1 cellular context compared by ENCODE assay signal in the genomic region with DNA sequence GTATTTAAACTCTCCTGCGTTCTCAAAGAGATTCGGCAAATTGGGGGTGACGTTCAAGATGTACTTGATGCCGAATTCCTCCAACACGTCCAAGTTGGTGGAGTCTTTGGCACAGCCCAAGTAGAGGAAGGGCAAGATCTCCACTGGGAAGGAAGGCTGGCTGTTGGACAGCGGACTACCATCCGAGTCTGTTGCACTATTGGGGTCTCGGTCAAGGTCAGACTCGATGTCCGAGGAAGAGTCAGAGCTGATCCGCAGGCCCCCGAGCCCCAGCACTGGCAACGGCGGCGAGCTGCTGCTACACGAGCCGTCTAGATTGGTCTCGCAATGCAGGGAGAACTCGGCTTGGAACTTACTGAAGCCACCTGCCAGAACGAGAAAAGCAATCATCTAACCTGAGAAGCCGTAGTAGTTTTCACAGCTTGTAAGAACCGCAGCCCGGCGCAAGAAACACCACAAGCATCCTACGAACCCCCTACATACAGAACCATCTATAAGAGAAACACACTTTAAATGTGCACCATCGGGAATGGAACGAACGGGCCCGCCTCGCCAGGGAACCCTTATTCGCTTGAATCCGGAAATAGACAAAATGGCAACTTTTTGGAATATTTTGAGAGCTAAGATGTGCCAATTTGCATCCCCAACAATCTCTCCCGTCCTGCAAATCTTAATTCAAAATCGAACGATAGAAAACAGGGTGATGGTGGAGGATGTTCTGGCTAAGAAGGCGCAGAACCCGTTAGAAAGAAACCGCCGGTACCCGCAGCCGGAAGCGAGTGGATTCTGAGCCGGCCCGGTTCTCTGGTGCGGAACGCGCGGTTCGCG.
TF ChIP-seq lines count a peak whose summit lies in the region.

No MANE protein-coding gene starts in this region.

TF ChIP-seq in HepG2, 621 proteins besides CTCF, POLR2A, EP300 and RAD21 (continued from another document and continues in another):
- TF ChIP-seq, protein P1, sequence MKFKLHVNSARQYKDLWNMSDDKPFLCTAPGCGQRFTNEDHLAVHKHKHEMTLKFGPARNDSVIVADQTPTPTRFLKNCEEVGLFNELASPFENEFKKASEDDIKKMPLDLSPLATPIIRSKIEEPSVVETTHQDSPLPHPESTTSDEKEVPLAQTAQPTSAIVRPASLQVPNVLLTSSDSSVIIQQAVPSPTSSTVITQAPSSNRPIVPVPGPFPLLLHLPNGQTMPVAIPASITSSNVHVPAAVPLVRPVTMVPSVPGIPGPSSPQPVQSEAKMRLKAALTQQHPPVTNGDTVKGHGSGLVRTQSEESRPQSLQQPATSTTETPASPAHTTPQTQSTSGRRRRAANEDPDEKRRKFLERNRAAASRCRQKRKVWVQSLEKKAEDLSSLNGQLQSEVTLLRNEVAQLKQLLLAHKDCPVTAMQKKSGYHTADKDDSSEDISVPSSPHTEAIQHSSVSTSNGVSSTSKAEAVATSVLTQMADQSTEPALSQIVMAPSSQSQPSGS (CRISPR knock-in tag; IDR thresholded peaks at IDR 0.05): no peak
- TF ChIP-seq ZNF263 (CRISPR knock-in tag; IDR thresholded peaks at IDR 0.05) (peak; percentile 7; the same call in 1 of the 2 replicates), ZIK1 (CRISPR knock-in tag; IDR thresholded peaks at IDR 0.05; ENCODE audit: borderline replicate concordance, low read depth) (no peak), RNF2 (conservative IDR thresholded peaks at IDR 0.05; ENCODE audit: low read depth) (no peak), IRF2 (CRISPR knock-in tag; IDR thresholded peaks at IDR 0.05) (0 out of 2 replicates have a peak, but pooled peaks have one; percentile 12), ZNF709 (CRISPR knock-in tag; IDR thresholded peaks at IDR 0.05) (no peak), ZNF766 (CRISPR knock-in tag; IDR thresholded peaks at IDR 0.05; ENCODE audit: borderline replicate concordance) (no peak), REPIN1 (CRISPR knock-in tag; IDR thresholded peaks at IDR 0.05; ENCODE audit: borderline replicate concordance, low read depth) (no peak), ZNF207 (IDR thresholded peaks at IDR 0.05; ENCODE audit: borderline replicate concordance) (no peak), FOXM1 (CRISPR knock-in tag; IDR thresholded peaks at IDR 0.05) (no peak), ZNF644 (CRISPR knock-in tag; IDR thresholded peaks at IDR 0.05; ENCODE audit: low read depth) (no peak), MAFG (CRISPR knock-in tag; IDR thresholded peaks at IDR 0.05) (no peak), PHF8 (CRISPR knock-in tag; IDR thresholded peaks at IDR 0.05) (no peak; the same call in 1 of the 2 replicates), U2AF1 (optimal IDR thresholded peaks at IDR 0.05; ENCODE audit: low read depth, low read length) (no peak), CHCHD3 (CRISPR knock-in tag; IDR thresholded peaks at IDR 0.05) (no peak), TP53 (CRISPR knock-in tag; conservative IDR thresholded peaks at IDR 0.05) (no peak), ZFP62 (CRISPR knock-in tag; IDR thresholded peaks at IDR 0.05) (no peak), ZNF546 (CRISPR knock-in tag; conservative IDR thresholded peaks at IDR 0.05) (no peak)
- TF ChIP-seq, protein P2, sequence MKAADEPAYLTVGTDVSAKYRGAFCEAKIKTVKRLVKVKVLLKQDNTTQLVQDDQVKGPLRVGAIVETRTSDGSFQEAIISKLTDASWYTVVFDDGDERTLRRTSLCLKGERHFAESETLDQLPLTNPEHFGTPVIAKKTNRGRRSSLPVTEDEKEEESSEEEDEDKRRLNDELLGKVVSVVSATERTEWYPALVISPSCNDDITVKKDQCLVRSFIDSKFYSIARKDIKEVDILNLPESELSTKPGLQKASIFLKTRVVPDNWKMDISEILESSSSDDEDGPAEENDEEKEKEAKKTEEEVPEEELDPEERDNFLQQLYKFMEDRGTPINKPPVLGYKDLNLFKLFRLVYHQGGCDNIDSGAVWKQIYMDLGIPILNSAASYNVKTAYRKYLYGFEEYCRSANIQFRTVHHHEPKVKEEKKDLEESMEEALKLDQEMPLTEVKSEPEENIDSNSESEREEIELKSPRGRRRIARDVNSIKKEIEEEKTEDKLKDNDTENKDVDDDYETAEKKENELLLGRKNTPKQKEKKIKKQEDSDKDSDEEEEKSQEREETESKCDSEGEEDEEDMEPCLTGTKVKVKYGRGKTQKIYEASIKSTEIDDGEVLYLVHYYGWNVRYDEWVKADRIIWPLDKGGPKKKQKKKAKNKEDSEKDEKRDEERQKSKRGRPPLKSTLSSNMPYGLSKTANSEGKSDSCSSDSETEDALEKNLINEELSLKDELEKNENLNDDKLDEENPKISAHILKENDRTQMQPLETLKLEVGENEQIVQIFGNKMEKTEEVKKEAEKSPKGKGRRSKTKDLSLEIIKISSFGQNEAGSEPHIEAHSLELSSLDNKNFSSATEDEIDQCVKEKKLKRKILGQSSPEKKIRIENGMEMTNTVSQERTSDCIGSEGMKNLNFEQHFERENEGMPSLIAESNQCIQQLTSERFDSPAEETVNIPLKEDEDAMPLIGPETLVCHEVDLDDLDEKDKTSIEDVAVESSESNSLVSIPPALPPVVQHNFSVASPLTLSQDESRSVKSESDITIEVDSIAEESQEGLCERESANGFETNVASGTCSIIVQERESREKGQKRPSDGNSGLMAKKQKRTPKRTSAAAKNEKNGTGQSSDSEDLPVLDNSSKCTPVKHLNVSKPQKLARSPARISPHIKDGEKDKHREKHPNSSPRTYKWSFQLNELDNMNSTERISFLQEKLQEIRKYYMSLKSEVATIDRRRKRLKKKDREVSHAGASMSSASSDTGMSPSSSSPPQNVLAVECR (CRISPR knock-in tag; IDR thresholded peaks at IDR 0.05; ENCODE audit: borderline replicate concordance): no peak
- TF ChIP-seq, protein P3, sequence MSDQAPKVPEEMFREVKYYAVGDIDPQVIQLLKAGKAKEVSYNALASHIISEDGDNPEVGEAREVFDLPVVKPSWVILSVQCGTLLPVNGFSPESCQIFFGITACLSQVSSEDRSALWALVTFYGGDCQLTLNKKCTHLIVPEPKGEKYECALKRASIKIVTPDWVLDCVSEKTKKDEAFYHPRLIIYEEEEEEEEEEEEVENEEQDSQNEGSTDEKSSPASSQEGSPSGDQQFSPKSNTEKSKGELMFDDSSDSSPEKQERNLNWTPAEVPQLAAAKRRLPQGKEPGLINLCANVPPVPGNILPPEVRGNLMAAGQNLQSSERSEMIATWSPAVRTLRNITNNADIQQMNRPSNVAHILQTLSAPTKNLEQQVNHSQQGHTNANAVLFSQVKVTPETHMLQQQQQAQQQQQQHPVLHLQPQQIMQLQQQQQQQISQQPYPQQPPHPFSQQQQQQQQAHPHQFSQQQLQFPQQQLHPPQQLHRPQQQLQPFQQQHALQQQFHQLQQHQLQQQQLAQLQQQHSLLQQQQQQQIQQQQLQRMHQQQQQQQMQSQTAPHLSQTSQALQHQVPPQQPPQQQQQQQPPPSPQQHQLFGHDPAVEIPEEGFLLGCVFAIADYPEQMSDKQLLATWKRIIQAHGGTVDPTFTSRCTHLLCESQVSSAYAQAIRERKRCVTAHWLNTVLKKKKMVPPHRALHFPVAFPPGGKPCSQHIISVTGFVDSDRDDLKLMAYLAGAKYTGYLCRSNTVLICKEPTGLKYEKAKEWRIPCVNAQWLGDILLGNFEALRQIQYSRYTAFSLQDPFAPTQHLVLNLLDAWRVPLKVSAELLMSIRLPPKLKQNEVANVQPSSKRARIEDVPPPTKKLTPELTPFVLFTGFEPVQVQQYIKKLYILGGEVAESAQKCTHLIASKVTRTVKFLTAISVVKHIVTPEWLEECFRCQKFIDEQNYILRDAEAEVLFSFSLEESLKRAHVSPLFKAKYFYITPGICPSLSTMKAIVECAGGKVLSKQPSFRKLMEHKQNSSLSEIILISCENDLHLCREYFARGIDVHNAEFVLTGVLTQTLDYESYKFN (CRISPR knock-in tag; conservative IDR thresholded peaks at IDR 0.05): no peak
- TF ChIP-seq, protein P4, sequence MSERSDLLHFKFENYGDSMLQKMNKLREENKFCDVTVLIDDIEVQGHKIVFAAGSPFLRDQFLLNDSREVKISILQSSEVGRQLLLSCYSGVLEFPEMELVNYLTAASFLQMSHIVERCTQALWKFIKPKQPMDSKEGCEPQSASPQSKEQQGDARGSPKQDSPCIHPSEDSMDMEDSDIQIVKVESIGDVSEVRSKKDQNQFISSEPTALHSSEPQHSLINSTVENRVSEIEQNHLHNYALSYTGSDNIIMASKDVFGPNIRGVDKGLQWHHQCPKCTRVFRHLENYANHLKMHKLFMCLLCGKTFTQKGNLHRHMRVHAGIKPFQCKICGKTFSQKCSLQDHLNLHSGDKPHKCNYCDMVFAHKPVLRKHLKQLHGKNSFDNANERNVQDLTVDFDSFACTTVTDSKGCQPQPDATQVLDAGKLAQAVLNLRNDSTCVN (CRISPR knock-in tag; IDR thresholded peaks at IDR 0.05; ENCODE audit: borderline replicate concordance): no peak
- TF ChIP-seq, protein P5, sequence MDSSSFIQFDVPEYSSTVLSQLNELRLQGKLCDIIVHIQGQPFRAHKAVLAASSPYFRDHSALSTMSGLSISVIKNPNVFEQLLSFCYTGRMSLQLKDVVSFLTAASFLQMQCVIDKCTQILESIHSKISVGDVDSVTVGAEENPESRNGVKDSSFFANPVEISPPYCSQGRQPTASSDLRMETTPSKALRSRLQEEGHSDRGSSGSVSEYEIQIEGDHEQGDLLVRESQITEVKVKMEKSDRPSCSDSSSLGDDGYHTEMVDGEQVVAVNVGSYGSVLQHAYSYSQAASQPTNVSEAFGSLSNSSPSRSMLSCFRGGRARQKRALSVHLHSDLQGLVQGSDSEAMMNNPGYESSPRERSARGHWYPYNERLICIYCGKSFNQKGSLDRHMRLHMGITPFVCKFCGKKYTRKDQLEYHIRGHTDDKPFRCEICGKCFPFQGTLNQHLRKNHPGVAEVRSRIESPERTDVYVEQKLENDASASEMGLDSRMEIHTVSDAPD (CRISPR knock-in tag; IDR thresholded peaks at IDR 0.05): no peak
- TF ChIP-seq, protein P6, sequence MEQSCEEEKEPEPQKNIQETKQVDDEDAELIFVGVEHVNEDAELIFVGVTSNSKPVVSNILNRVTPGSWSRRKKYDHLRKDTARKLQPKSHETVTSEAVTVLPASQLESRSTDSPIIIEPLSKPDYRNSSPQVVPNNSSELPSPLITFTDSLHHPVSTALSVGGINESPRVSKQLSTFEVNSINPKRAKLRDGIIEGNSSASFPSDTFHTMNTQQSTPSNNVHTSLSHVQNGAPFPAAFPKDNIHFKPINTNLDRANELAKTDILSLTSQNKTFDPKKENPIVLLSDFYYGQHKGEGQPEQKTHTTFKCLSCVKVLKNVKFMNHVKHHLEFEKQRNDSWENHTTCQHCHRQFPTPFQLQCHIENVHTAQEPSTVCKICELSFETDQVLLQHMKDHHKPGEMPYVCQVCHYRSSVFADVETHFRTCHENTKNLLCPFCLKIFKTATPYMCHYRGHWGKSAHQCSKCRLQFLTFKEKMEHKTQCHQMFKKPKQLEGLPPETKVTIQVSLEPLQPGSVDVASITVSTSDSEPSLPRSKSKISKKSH (CRISPR knock-in tag; IDR thresholded peaks at IDR 0.05; ENCODE audit: borderline replicate concordance): no peak
- TF ChIP-seq, protein P7, sequence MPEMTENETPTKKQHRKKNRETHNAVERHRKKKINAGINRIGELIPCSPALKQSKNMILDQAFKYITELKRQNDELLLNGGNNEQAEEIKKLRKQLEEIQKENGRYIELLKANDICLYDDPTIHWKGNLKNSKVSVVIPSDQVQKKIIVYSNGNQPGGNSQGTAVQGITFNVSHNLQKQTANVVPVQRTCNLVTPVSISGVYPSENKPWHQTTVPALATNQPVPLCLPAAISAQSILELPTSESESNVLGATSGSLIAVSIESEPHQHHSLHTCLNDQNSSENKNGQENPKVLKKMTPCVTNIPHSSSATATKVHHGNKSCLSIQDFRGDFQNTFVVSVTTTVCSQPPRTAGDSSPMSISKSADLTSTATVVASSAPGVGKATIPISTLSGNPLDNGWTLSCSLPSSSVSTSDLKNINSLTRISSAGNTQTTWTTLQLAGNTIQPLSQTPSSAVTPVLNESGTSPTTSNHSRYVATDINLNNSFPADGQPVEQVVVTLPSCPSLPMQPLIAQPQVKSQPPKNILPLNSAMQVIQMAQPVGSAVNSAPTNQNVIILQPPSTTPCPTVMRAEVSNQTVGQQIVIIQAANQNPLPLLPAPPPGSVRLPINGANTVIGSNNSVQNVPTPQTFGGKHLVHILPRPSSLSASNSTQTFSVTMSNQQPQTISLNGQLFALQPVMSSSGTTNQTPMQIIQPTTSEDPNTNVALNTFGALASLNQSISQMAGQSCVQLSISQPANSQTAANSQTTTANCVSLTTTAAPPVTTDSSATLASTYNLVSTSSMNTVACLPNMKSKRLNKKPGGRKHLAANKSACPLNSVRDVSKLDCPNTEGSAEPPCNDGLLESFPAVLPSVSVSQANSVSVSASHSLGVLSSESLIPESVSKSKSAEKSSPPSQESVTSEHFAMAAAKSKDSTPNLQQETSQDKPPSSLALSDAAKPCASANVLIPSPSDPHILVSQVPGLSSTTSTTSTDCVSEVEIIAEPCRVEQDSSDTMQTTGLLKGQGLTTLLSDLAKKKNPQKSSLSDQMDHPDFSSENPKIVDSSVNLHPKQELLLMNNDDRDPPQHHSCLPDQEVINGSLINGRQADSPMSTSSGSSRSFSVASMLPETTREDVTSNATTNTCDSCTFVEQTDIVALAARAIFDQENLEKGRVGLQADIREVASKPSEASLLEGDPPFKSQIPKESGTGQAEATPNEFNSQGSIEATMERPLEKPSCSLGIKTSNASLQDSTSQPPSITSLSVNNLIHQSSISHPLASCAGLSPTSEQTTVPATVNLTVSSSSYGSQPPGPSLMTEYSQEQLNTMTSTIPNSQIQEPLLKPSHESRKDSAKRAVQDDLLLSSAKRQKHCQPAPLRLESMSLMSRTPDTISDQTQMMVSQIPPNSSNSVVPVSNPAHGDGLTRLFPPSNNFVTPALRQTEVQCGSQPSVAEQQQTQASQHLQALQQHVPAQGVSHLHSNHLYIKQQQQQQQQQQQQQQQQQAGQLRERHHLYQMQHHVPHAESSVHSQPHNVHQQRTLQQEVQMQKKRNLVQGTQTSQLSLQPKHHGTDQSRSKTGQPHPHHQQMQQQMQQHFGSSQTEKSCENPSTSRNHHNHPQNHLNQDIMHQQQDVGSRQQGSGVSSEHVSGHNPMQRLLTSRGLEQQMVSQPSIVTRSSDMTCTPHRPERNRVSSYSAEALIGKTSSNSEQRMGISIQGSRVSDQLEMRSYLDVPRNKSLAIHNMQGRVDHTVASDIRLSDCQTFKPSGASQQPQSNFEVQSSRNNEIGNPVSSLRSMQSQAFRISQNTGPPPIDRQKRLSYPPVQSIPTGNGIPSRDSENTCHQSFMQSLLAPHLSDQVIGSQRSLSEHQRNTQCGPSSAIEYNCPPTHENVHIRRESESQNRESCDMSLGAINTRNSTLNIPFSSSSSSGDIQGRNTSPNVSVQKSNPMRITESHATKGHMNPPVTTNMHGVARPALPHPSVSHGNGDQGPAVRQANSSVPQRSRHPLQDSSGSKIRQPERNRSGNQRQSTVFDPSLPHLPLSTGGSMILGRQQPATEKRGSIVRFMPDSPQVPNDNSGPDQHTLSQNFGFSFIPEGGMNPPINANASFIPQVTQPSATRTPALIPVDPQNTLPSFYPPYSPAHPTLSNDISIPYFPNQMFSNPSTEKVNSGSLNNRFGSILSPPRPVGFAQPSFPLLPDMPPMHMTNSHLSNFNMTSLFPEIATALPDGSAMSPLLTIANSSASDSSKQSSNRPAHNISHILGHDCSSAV (CRISPR knock-in tag; IDR thresholded peaks at IDR 0.05; ENCODE audit: borderline replicate concordance): no peak
- TF ChIP-seq, protein P8, sequence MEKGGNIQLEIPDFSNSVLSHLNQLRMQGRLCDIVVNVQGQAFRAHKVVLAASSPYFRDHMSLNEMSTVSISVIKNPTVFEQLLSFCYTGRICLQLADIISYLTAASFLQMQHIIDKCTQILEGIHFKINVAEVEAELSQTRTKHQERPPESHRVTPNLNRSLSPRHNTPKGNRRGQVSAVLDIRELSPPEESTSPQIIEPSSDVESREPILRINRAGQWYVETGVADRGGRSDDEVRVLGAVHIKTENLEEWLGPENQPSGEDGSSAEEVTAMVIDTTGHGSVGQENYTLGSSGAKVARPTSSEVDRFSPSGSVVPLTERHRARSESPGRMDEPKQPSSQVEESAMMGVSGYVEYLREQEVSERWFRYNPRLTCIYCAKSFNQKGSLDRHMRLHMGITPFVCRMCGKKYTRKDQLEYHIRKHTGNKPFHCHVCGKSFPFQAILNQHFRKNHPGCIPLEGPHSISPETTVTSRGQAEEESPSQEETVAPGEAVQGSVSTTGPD (CRISPR knock-in tag; IDR thresholded peaks at IDR 0.05): no peak
